In the genomic region with DNA sequence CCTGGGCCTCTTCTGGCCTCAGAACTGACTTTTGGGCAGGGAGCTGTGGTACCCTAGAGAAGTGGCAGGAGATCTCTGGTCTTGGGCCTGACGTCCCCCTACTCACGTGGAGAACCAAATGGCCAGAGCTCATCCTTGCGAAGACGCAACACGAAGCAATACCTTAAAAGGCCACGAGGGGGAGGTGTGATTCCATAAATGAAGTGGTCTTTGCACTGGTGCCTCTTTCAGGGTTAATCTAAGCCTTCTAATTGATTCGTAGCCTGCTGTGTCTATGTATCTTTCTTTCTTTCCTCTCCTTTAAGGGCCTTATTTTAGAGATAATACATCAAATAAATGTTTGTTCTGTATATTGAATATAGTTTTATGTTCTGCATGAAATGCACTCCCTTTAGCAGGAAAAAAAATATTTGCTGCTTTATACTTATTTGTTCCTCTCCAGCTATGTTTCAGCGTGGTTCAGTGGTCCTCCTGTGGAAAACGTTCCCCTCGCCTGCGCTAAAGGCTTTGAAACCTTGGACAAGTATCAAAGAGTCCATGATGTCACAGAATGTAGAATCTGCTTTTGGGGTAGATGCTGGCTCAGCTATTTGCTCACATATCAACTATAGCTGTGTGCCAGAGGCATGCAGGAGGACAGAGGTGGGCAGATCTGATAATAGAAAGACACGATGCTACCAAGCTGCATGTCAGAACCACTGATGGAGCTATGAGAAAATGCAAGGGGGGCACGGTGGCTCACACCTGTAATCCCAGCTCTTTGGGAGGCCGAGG, we compare ENCODE assay signal across 9 cellular contexts. TPM values are rescaled to one million over a fixed set of nuclear protein-coding genes. Genes with fewer than 3 reads are reported as not detected.
A peak's percentile ranks its signal among the peaks of the same experiment; 100 is the strongest.
DNase-seq lines count a peak whose midpoint lies in the region; ATAC-seq and TF ChIP-seq lines count a peak whose summit lies in the region.
"Had no signal": no experiment of that assay in that cellular context is flagged by ENCODE, and none has a peak within 500 bp of the region (broad histone marks: within the 10 kb centered on the region; RNA-seq: fewer than 3 reads in every experiment).

No MANE protein-coding gene starts in this region.

- DNase-seq in COR-L47 (lab: John Stamatoyannopoulos, UW) (peak; percentile 77), PC-9 (peak; percentile 58 to 70), fibroblast of pulmonary artery (ENCODE audit: low read depth) (peak; percentile 86), neuronal stem cell (ENCODE audit: low spot score) (peak; percentile 69), substantia nigra (lab: John Stamatoyannopoulos, UW) (peak in 40 of 49 donors; percentile 6 to 77 (median 46))
- DNase-seq in activated T-cell treated with anti-CD3 and anti-CD28 coated beads, Interleukin-2, amount 50 U/mL, for 24 hours = peak; percentile 82

- H2BK12ac ChIP-seq in neuronal stem cell (ENCODE audit: low read length) = no peak overlapping the region

- H3K9ac ChIP-seq in KMS-11 (no peak overlapping the region), neuronal stem cell (ENCODE audit: low read depth, low read length, poor library complexity) (no peak overlapping the region)

- intact Hi-C loops in PC-9 (cut with micrococcal nuclease; ENCODE audit: unreplicated experiment) = loop anchor here (10.0 kb wide), 1 partner anchor 590 kb away; no protein-coding TSS in a partner anchor

- H3K4me3 ChIP-seq in KMS-11 (IDR thresholded peaks at IDR 0.05; ENCODE audit: insufficient read depth, low read depth, low read length) (no peak overlapping the region), PC-9 (no peak overlapping the region), fibroblast of pulmonary artery (replicated peaks; ENCODE audit: low read depth, low read length) (no peak overlapping the region), neuronal stem cell (ENCODE audit: low read length in 2 of 2) (no peak overlapping the region)

- WGBS in neuronal stem cell (ENCODE audit: extremely low coverage in 2 of 2, insufficient read length in 2 of 2, insufficient replicate concordance in 1 of 2), 2 donors = no CpG with 5 or more reads among the region's 14 CpGs

- H3K36me3 ChIP-seq in KMS-11 (ENCODE audit: insufficient read depth) (no peaks in the 10 kb centered on the region), PC-9 (ENCODE audit: low read depth) (no peaks in the 10 kb centered on the region), neuronal stem cell (replicated peaks in 1 of 2; ENCODE audit: control insufficient read depth in 2 of 2, insufficient read depth in 2 of 2, low read length in 2 of 2) (no peaks in the 10 kb centered on the region)

- CTCF ChIA-PET in PC-9 (lab: Charles Lee) = interaction anchor here (0.5 to 1.5 kb wide), 11 partner anchors 13 to 988 kb away, joined by 3 to 7 read pairs (median 3); no protein-coding TSS in a partner anchor

- peaks cover 2% of the 10 kb centered on the region for H3K9me3 Mint-ChIP-seq in activated T-cell treated with anti-CD3 and anti-CD28 coated beads, Interleukin-2, amount 50 U/mL, for 24 hours
- H3K9me3 Mint-ChIP-seq: T-helper 1 cell treated with Interleukin-12 subunit alpha and Interleukin-12 subunit beta and Interleukin-4 antibody, amounts not matched to agents 30 μg/mL and 1 μg/mL, for 36 hours had no signal

- H3F3A ChIP-seq in PC-9 (ENCODE audit: insufficient read depth, low read depth) = no peaks in the 10 kb centered on the region

- no peak overlapping the region for H2BK120ac ChIP-seq in neuronal stem cell (ENCODE audit: low read depth, low read length)

- no peak overlapping the region for H2AK5ac ChIP-seq in neuronal stem cell (ENCODE audit: low read depth, low read length)

- H3K23ac ChIP-seq in neuronal stem cell (ENCODE audit: low read depth, low read length, poor library complexity) = no peak overlapping the region

- no peaks in the 10 kb centered on the region for H3K79me1 ChIP-seq in neuronal stem cell (ENCODE audit: low read depth, low read length)

- no peak overlapping the region for H2BK5ac ChIP-seq in neuronal stem cell (ENCODE audit: low read length)

- BruUV-seq in PC-9 (replicated peaks; lab: Mats Ljungman, UMichigan) = no TSS peak

- no peak overlapping the region for H2BK15ac ChIP-seq in neuronal stem cell (ENCODE audit: low read length)

- H4K91ac ChIP-seq in neuronal stem cell (ENCODE audit: low read depth, low read length, poor library complexity) = no peak overlapping the region

- no peaks in the 10 kb centered on the region for H4K20me1 ChIP-seq in KMS-11 (ENCODE audit: insufficient read depth)
- H4K20me1 ChIP-seq in PC-9 (ENCODE audit: insufficient read depth) = no peaks in the 10 kb centered on the region

- no peak overlapping the region for H3K4me3 Mint-ChIP-seq in activated T-cell treated with anti-CD3 and anti-CD28 coated beads, Interleukin-2, amount 50 U/mL, for 24 hours
- H3K4me3 Mint-ChIP-seq: T-helper 1 cell treated with Interleukin-12 subunit alpha and Interleukin-12 subunit beta and Interleukin-4 antibody, amounts not matched to agents 30 μg/mL and 1 μg/mL, for 36 hours had no signal

- no peaks in the 10 kb centered on the region for H3K9me3 ChIP-seq in PC-9 (ENCODE audit: insufficient read depth, low read depth)
- H3K9me3 ChIP-seq in neuronal stem cell (replicated peaks in 1 of 2; ENCODE audit: control insufficient read depth in 2 of 2, insufficient read depth in 1 of 2, low read depth in 1 of 2, low read length in 2 of 2) = no peaks in the 10 kb centered on the region

- TF ChIP-seq CTCF in KMS-11 (conservative IDR thresholded peaks at IDR 0.05; ENCODE audit: low read depth, low read length) = peak; percentile 98
- TF ChIP-seq CTCF in PC-9 (conservative IDR thresholded peaks at IDR 0.05) = peak; percentile 96
- peak; percentile 80 for TF ChIP-seq CTCF in fibroblast of pulmonary artery (IDR thresholded peaks at IDR 0.05; ENCODE audit: low read length, missing control alignments)

- no peaks in the 10 kb centered on the region for H3K4me1 ChIP-seq in KMS-11 (ENCODE audit: low read depth, poor library complexity, severe bottlenecking)
- no peaks in the 10 kb centered on the region for H3K4me1 ChIP-seq in PC-9 (replicated peaks; ENCODE audit: insufficient read depth)
- H3K4me1 ChIP-seq in neuronal stem cell (ENCODE audit: control insufficient read depth in 2 of 2, insufficient read depth in 1 of 2, low read depth in 1 of 2, low read length in 2 of 2) = no peaks in the 10 kb centered on the region

- H3K27me3 ChIP-seq in KMS-11 (ENCODE audit: insufficient read depth, low read depth) (no peaks in the 10 kb centered on the region), PC-9 (ENCODE audit: insufficient read depth, low read depth) (peaks cover 4% of the 10 kb centered on the region; the same call in 1 of the 2 replicates), neuronal stem cell (ENCODE audit: control insufficient read depth in 3 of 3, insufficient read depth in 3 of 3, low read depth in 1 of 3, low read length in 3 of 3) (no peaks in the 10 kb centered on the region)

- H3K4me2 ChIP-seq in KMS-11 (no peak overlapping the region), PC-9 (no peak overlapping the region), neuronal stem cell (ENCODE audit: insufficient read depth, low read length, poor library complexity, severe bottlenecking) (no peak overlapping the region)

- ATAC-seq in GM21381 (IDR thresholded peaks at IDR 0.05; ENCODE audit: unreplicated experiment) = peak; percentile 73

- no peak overlapping the region for H3K27ac ChIP-seq in KMS-11
- no peak overlapping the region for H3K27ac ChIP-seq in PC-9
- no peak overlapping the region for H3K27ac ChIP-seq in neuronal stem cell (replicated peaks; ENCODE audit: low read length)
- no peak overlapping the region for H3K27ac ChIP-seq in substantia nigra (ENCODE audit: low read depth, low read length, poor library complexity, severe bottlenecking)

- H2AFZ ChIP-seq in KMS-11 (ENCODE audit: low read depth) (no peak overlapping the region), PC-9 (no peak overlapping the region), neuronal stem cell (ENCODE audit: low read length) (no peak overlapping the region)

- no peak overlapping the region for H4K8ac ChIP-seq in neuronal stem cell (ENCODE audit: low read depth, low read length)

- no peak overlapping the region for H3K18ac ChIP-seq in neuronal stem cell (ENCODE audit: low read length)

- peaks cover 5% of the 10 kb centered on the region for H3K4me1 Mint-ChIP-seq in activated T-cell treated with anti-CD3 and anti-CD28 coated beads, Interleukin-2, amount 50 U/mL, for 24 hours (ENCODE audit: low read depth)

- no peak overlapping the region for H3K27ac Mint-ChIP-seq in activated T-cell treated with anti-CD3 and anti-CD28 coated beads, Interleukin-2, amount 50 U/mL, for 24 hours
- H3K27ac Mint-ChIP-seq: T-helper 1 cell treated with Interleukin-12 subunit alpha and Interleukin-12 subunit beta and Interleukin-4 antibody, amounts not matched to agents 30 μg/mL and 1 μg/mL, for 36 hours had no signal

- no peak overlapping the region for H3K14ac ChIP-seq in neuronal stem cell (ENCODE audit: low read length)

- POLR2A ChIA-PET in PC-9 (lab: Charles Lee; ENCODE audit: unreplicated experiment) = interaction anchor here (0.5 to 0.6 kb wide), 3 partner anchors 19 to 516 kb away, joined by 3 to 4 read pairs (median 4); no protein-coding TSS in a partner anchor

- H3K79me2 ChIP-seq in KMS-11 (ENCODE audit: insufficient read depth, low read depth) = no peaks in the 10 kb centered on the region
- H3K79me2 ChIP-seq in PC-9 (ENCODE audit: low read depth) = no peaks in the 10 kb centered on the region

- H3K4ac ChIP-seq in neuronal stem cell (ENCODE audit: low read length) = no peak overlapping the region

- H3K36me3 Mint-ChIP-seq in activated T-cell treated with anti-CD3 and anti-CD28 coated beads, Interleukin-2, amount 50 U/mL, for 24 hours (ENCODE audit: low read depth) = no peaks in the 10 kb centered on the region

- peaks cover 6% of the 10 kb centered on the region for H3K27me3 Mint-ChIP-seq in activated T-cell treated with anti-CD3 and anti-CD28 coated beads, Interleukin-2, amount 50 U/mL, for 24 hours

- no peaks in the 10 kb centered on the region for H3K9me2 ChIP-seq in PC-9 (ENCODE audit: insufficient read depth)

RNA-seq across cellular contexts. Expression of gene STRA8, which starts 41.0 kb away (rescaled TPM):
- not detected in 2 replicates for total RNA-seq in PC-9 (2021)
- polyA plus RNA-seq in neuronal stem cell (2013, experiment 1 of 2) = not detected
- not detected for polyA plus RNA-seq in neuronal stem cell (2013, experiment 2 of 2)
